Comparison of ENCODE assay signal across 24 cellular contexts in the genomic region with DNA sequence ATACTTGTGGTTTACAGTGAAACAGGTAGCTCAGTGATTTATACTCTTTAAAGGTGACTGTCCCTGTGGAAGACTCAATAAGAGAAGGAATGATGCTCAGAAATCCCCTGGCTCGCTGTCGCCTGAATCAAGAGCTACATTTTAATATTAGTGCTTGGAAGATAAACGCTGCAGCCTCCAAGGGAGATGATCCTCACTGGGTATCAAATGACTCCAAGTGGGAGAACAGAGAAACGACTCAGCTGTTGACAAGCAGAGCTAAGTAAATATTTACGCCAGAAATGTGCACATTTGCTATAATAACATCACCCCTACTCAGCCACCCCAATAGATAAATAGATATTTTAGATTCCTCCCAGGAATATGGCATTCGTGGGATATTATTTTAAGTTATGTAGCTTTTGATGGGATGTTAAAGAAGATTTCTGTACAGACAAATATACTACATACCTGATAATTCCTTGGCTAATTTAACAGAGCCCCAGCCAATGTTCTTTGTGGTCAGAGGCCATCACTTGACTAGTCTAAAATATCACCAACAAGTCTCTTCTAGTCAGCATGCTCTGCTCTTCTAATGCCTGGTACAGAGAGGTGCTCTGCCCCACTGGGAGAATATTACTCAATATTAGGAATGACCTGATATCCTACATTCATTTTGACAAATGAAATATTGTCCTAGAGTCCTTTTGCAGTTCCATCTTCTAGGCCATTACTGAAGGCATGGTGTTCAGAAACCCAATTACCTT. TPM values are rescaled to one million over a fixed set of nuclear protein-coding genes. Genes with fewer than 3 reads are reported as not detected.
"Had no signal": no experiment of that assay in that cellular context is flagged by ENCODE, and none has a peak within 500 bp of the region (broad histone marks: within the 10 kb centered on the region; RNA-seq: fewer than 3 reads in every experiment).

No MANE protein-coding gene starts in this region.

- H3K4me1 ChIP-seq: adrenal gland, ascending aorta, parathyroid adenoma, right lobe of liver, transverse colon, vagina had no signal

- H3K4me2 ChIP-seq: smooth muscle cell had no signal

- H3K36me3 Mint-ChIP-seq: activated naive CD4-positive, alpha-beta T cell treated with anti-CD3 and anti-CD28 coated beads, Interleukin-2, amount 50 U/mL, for 72 hours; stimulated activated memory B cell treated with anti-CD40 and anti-IgM and Interleukin-4, amounts not matched to agents 10 μg/mL and 1 μg/mL and 100 μg/mL, for 72 hours had no signal

- H3K9me3 Mint-ChIP-seq: activated naive CD4-positive, alpha-beta T cell treated with anti-CD3 and anti-CD28 coated beads, Interleukin-2, amount 50 U/mL, for 72 hours; activated T-cell treated with anti-CD3 and anti-CD28 coated beads, Interleukin-2, amount 50 U/mL, for 24 hours; activated T-helper 17 cell treated with anti-CD3 and anti-CD28 coated beads, Interleukin-2, amount 50 U/mL, for 72 hours; stimulated activated memory B cell treated with anti-CD40 and anti-IgM and Interleukin-4, amounts not matched to agents 10 μg/mL and 1 μg/mL and 100 μg/mL, for 72 hours had no signal

- H3K9me3 ChIP-seq: adrenal gland, esophagus squamous epithelium, gastroesophageal sphincter, right lobe of liver, transverse colon, vagina had no signal

- H3K36me3 ChIP-seq: adrenal gland, ascending aorta, brain microvascular endothelial cell, esophagus squamous epithelium, gastroesophageal sphincter, right lobe of liver, transverse colon, vagina had no signal

- H3K79me2 ChIP-seq: parathyroid adenoma had no signal

- DNase-seq: activated CD4-positive, alpha-beta T cell treated with anti-CD3 and anti-CD28 coated beads for 1 hour; activated CD8-positive, alpha-beta memory T cell treated with anti-CD3 and anti-CD28 coated beads, Interleukin-2, amount 50 U/mL, for 4 hours; activated T-cell treated with anti-CD3 and anti-CD28 coated beads, Interleukin-2, amount 50 U/mL, for 24 hours; adrenal gland; brain microvascular endothelial cell; esophagus squamous epithelium; head of caudate nucleus; hypothalamus; left ventricle myocardium superior; midbrain; nephron progenitor cell; right lobe of liver; stimulated activated CD4-positive, alpha-beta T cell treated with anti-CD3 and anti-CD28 coated beads, Interleukin-15, amount 100 ng/mL, for 24 hours; T-helper 9 cell; transverse colon had no signal

- H2AFZ ChIP-seq: parathyroid adenoma had no signal

- H3K27me3 Mint-ChIP-seq: activated T-cell treated with anti-CD3 and anti-CD28 coated beads, Interleukin-2, amount 50 U/mL, for 24 hours; activated T-helper 17 cell treated with anti-CD3 and anti-CD28 coated beads, Interleukin-2, amount 50 U/mL, for 72 hours; stimulated activated memory B cell treated with anti-CD40 and anti-IgM and Interleukin-4, amounts not matched to agents 10 μg/mL and 1 μg/mL and 100 μg/mL, for 72 hours had no signal

- H3K4me3 Mint-ChIP-seq: activated T-cell treated with anti-CD3 and anti-CD28 coated beads, Interleukin-2, amount 50 U/mL, for 24 hours; activated T-helper 17 cell treated with anti-CD3 and anti-CD28 coated beads, Interleukin-2, amount 50 U/mL, for 72 hours; nephron progenitor cell; stimulated activated memory B cell treated with anti-CD40 and anti-IgM and Interleukin-4, amounts not matched to agents 10 μg/mL and 1 μg/mL and 100 μg/mL, for 72 hours had no signal

- H3K27me3 ChIP-seq: adrenal gland, ascending aorta, brain microvascular endothelial cell, esophagus squamous epithelium, gastroesophageal sphincter, right lobe of liver, transverse colon, vagina had no signal

- H3K4me1 Mint-ChIP-seq: activated T-helper 17 cell treated with anti-CD3 and anti-CD28 coated beads, Interleukin-2, amount 50 U/mL, for 72 hours; stimulated activated memory B cell treated with anti-CD40 and anti-IgM and Interleukin-4, amounts not matched to agents 10 μg/mL and 1 μg/mL and 100 μg/mL, for 72 hours had no signal

- H3K27ac Mint-ChIP-seq: activated naive CD4-positive, alpha-beta T cell treated with anti-CD3 and anti-CD28 coated beads, Interleukin-2, amount 50 U/mL, for 72 hours; activated T-cell treated with anti-CD3 and anti-CD28 coated beads, Interleukin-2, amount 50 U/mL, for 24 hours; activated T-helper 17 cell treated with anti-CD3 and anti-CD28 coated beads, Interleukin-2, amount 50 U/mL, for 72 hours; nephron progenitor cell; stimulated activated memory B cell treated with anti-CD40 and anti-IgM and Interleukin-4, amounts not matched to agents 10 μg/mL and 1 μg/mL and 100 μg/mL, for 72 hours had no signal

- H3K4me3 ChIP-seq: adrenal gland, ascending aorta, coronary artery, esophagus squamous epithelium, gastroesophageal sphincter, right lobe of liver, smooth muscle cell, transverse colon, vagina had no signal

- H3K27ac ChIP-seq: adrenal gland, ascending aorta, brain microvascular endothelial cell, coronary artery, esophagus squamous epithelium, parathyroid adenoma, right lobe of liver, transverse colon, vagina had no signal

- ATAC-seq: activated naive CD4-positive, alpha-beta T cell treated with anti-CD3 and anti-CD28 coated beads, Interleukin-2, amount 50 U/mL, for 72 hours; activated T-helper 17 cell treated with anti-CD3 and anti-CD28 coated beads, Interleukin-2, amount 50 U/mL, for 72 hours; gastroesophageal sphincter; left ventricle myocardium superior; right lobe of liver; stimulated activated memory B cell treated with anti-CD40 and anti-IgM and Interleukin-4, amounts not matched to agents 10 μg/mL and 1 μg/mL and 100 μg/mL, for 72 hours had no signal

- H3K9ac ChIP-seq: parathyroid adenoma had no signal

RNA-seq across cellular contexts. Expression of a gene that starts 18.3 kb away (rescaled TPM):
- total RNA-seq: activated naive CD4-positive, alpha-beta T cell treated with anti-CD3 and anti-CD28 coated beads, Interleukin-2, amount 50 U/mL, for 72 hours; activated T-helper 17 cell treated with anti-CD3 and anti-CD28 coated beads, Interleukin-2, amount 50 U/mL, for 72 hours; ascending aorta; esophagus squamous epithelium; left ventricle myocardium superior; right lobe of liver; smooth muscle cell; transverse colon; vagina had no signal

RNA-seq across cellular contexts. Expression of a gene that starts 36.0 kb away (rescaled TPM):
- total RNA-seq: activated naive CD4-positive, alpha-beta T cell treated with anti-CD3 and anti-CD28 coated beads, Interleukin-2, amount 50 U/mL, for 72 hours; activated T-helper 17 cell treated with anti-CD3 and anti-CD28 coated beads, Interleukin-2, amount 50 U/mL, for 72 hours; adrenal gland; ascending aorta; left ventricle myocardium superior; right lobe of liver; smooth muscle cell; transverse colon; vagina had no signal
